In genomic region chr17:34997355-34997862, GRCh38 we compare ENCODE assay signal across 9 cellular contexts. TPM values are rescaled to one million over a fixed set of nuclear protein-coding genes. Genes with fewer than 3 reads are reported as not detected.
DNase-seq lines count a peak whose midpoint lies in the region; ATAC-seq, FAIRE-seq and TF ChIP-seq lines count a peak whose summit lies in the region.
"Had no signal": no experiment of that assay in that cellular context is flagged by ENCODE, and none has a peak within 500 bp of the region (broad histone marks: within the 10 kb centered on the region; RNA-seq: fewer than 3 reads in every experiment).

No MANE protein-coding gene starts in this region.

- in situ Hi-C loops in transverse colon (cut with MboI; ENCODE audit: low pct_ligation_motif_present in 1 of 4, low pct_unique_long_range_greater_than_20kb in 1 of 4, low sequenced_read_pairs in 3 of 4): loop anchor here (10.0 to 25.0 kb wide), 2 partner anchors 90 to 97 kb away; no protein-coding TSS in a partner anchor

- TF ChIP-seq EP300 in transverse colon (IDR thresholded peaks at IDR 0.05; ENCODE audit: low read depth): peak; percentile 19

- H3K27me3 ChIP-seq in duodenal mucosa (ENCODE audit: control insufficient read depth in 1 of 2, insufficient read depth in 2 of 2, low read length in 2 of 2) (no peaks in the 10 kb centered on the region), lower lobe of right lung (ENCODE audit: low read depth) (no peaks in the 10 kb centered on the region), transverse colon (no peaks in the 10 kb centered on the region)

- 28 to 55% methylated on average over 3 to 11 of the region's 11 CpGs for WGBS in transverse colon (ENCODE audit: low coverage in 1 of 2), 2 donors

- H3K36me3 ChIP-seq in duodenal mucosa (ENCODE audit: control insufficient read depth in 1 of 2, insufficient read depth in 2 of 2, low read length in 2 of 2) (peaks cover 21 to 81% of the 10 kb centered on the region in 2 donors), lower lobe of right lung (peaks cover 83% of the 10 kb centered on the region), transverse colon (peaks cover 0 to 16% (median 3%) of the 10 kb centered on the region in 4 donors)

- DNase-seq in NCI-H1092 treated with DMSO at 0.1 percent for 48 hours (lab: John Stamatoyannopoulos, UW): peak; percentile 3
- DNase-seq in NCI-H1092 (lab: John Stamatoyannopoulos, UW): no peak
- no peak for DNase-seq in lower lobe of right lung
- peak; percentile 38 for DNase-seq in transverse colon
- DNase-seq in H54 (ENCODE audit: insufficient read length, low spot score): no peak
- no peak for DNase-seq in COLO829 (ENCODE audit: low spot score)
- DNase-seq: NCI-H2081 treated with DMSO at 0.1 percent for 48 hours had no signal

- intact Hi-C loops in lower lobe of right lung (cut with DNase I): no loop called here
- intact Hi-C loops in transverse colon (cut with DNase I; ENCODE audit: low total_unique reads): no loop called here

- H3K9ac ChIP-seq in duodenal mucosa (ENCODE audit: low read depth in 1 of 2, low read length in 2 of 2): peak overlapping the region; percentile 13 to 19

- H3K4me1 ChIP-seq in duodenal mucosa (ENCODE audit: control insufficient read depth in 1 of 2, insufficient read depth in 2 of 2, low read length in 2 of 2) (peaks cover 10 to 18% of the 10 kb centered on the region in 2 donors), lower lobe of right lung (peaks cover 18% of the 10 kb centered on the region), transverse colon (peaks cover 0 to 31% (median 5%) of the 10 kb centered on the region in 4 donors)

- peak; percentile 72 to 83 for ATAC-seq in lower lobe of right lung
- ATAC-seq in HG03135 (IDR thresholded peaks at IDR 0.05; ENCODE audit: unreplicated experiment): no peak

- no peak for FAIRE-seq in H54 (lab: Jason Lieb, UNC)

- no peak overlapping the region for H3K4me3 ChIP-seq in duodenal mucosa (ENCODE audit: low read depth in 1 of 2, low read length in 2 of 2)
- H3K4me3 ChIP-seq in lower lobe of right lung: no peak overlapping the region
- no peak overlapping the region for H3K4me3 ChIP-seq in transverse colon

- no peak overlapping the region for H3K27ac ChIP-seq in duodenal mucosa (ENCODE audit: low read depth, low read length)
- H3K27ac ChIP-seq in lower lobe of right lung: peak overlapping the region; percentile 63
- H3K27ac ChIP-seq in transverse colon: peak overlapping the region; percentile 66 to 87 (median 76)

- TF ChIP-seq CTCF in lower lobe of right lung (IDR thresholded peaks at IDR 0.05): no peak
- TF ChIP-seq CTCF in transverse colon (IDR thresholded peaks at IDR 0.05): no peak

- H3K9me3 ChIP-seq in duodenal mucosa (ENCODE audit: control insufficient read depth in 1 of 2, low read length in 2 of 2) (no peaks in the 10 kb centered on the region), lower lobe of right lung (no peaks in the 10 kb centered on the region), transverse colon (no peaks in the 10 kb centered on the region)

- TF ChIP-seq POLR2A in transverse colon (IDR thresholded peaks at IDR 0.05) (no peak), H54 (IDR thresholded peaks at IDR 0.05; ENCODE audit: low read depth, low read length) (no peak)

RNA-seq across cellular contexts. Expression of gene LIG3, which starts 17.1 kb away (rescaled TPM):
- total RNA-seq in lower lobe of right lung: 26.6 TPM
- 10 to 100 TPM in 3 of 4 donors, 1 to 10 TPM in 1; 9.8 to 44.5 (median 23.9) TPM for total RNA-seq in transverse colon

RNA-seq across cellular contexts. Expression of gene ZNF830, which starts 36.1 kb away (rescaled TPM):
- total RNA-seq in lower lobe of right lung: 17.8 TPM
- total RNA-seq in transverse colon: 10 to 100 TPM; 10.9 to 21.7 (median 14.1) TPM

RNA-seq across cellular contexts. Expression of gene CCT6B, which starts 36.1 kb away (rescaled TPM):
- total RNA-seq in lower lobe of right lung (1.5 TPM), transverse colon (1 to 10 TPM in 1 of 4 donors, under 1 TPM in 1, not detected in 2; 0.96 to 1.9 TPM)

Comparison
In these comparisons a context has a peak if more than half of its experiments do, and no peak if none do; other contexts are left out.
1. DNase-seq: peak in NCI-H1092 treated with DMSO at 0.1 percent for 48 hours (single experiment) and transverse colon (single experiment); none in NCI-H1092 (single experiment), lower lobe of right lung (single experiment), H54 (single experiment) and COLO829 (single experiment).